Comparison of ENCODE assay signal across 7 cellular contexts in the genomic region with DNA sequence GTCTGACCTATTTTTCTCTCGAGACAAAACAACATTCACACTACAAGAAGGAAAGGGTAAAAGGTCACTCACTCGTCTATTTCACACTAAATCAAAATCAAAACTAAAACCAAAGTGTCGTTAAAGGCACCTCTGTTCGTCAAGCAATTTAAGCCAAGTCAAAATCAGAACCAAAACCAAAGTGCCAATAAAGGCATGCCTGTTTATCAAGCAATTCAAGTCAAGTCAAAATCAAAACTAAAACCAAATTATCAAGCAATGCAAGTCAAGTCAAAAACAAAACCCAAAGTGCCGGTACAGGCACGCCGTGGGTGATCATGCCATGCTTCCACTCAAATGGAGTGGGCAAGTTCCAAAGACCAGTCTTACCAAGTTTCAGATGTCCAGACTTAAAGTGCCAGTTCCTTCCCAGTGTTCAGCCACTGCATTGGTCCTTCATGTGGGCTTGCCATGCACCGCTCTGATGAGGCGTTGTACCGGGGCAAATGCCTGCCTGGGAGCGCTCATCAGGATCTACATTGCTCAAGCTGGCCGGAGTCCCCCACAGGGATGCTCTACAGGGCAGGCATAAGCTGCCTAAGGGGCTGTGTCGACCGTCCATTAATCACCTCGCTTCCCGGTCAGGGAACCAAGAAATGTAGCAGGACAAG. TPM values are rescaled to one million over a fixed set of nuclear protein-coding genes. Genes with fewer than 3 reads are reported as not detected.
DNase-seq lines count a peak whose midpoint lies in the region; ATAC-seq, FAIRE-seq and TF ChIP-seq lines count a peak whose summit lies in the region.
"Not testable (repeated sequence)": the region's sequence is repeated elsewhere in the genome, so short reads cannot be mapped to it uniquely, and the experiment has no call there.

No MANE protein-coding gene starts in this region.

- H3K4me3 Mint-ChIP-seq in activated CD4-positive, alpha-beta T cell treated with anti-CD3 and anti-CD28 coated beads, Interleukin-2, amount 10 ng/mL, durations not matched to agents 24 days and 14 days, result peak overlapping the region; percentile 70
- H3K4me3 Mint-ChIP-seq in natural killer cell treated with Interleukin-12 subunit alpha and Interleukin-12 subunit beta and Interleukin-15 and Interleukin-18, amount 100 ng/mL, for 72 hours, result peak overlapping the region; percentile 76

- not testable (repeated sequence) for H3K36me3 Mint-ChIP-seq in activated CD4-positive, alpha-beta T cell treated with anti-CD3 and anti-CD28 coated beads, Interleukin-2, amount 10 ng/mL, durations not matched to agents 24 days and 14 days (ENCODE audit: low read depth); natural killer cell treated with Interleukin-12 subunit alpha and Interleukin-12 subunit beta and Interleukin-15 and Interleukin-18, amount 100 ng/mL, for 72 hours

- ATAC-seq in GM19351 (IDR thresholded peaks at IDR 0.05; ENCODE audit: unreplicated experiment), result peak; percentile 58
- peak; percentile 59 for ATAC-seq in HG03439 (IDR thresholded peaks at IDR 0.05; ENCODE audit: unreplicated experiment)
- ATAC-seq in natural killer cell treated with Interleukin-12 subunit alpha and Interleukin-12 subunit beta and Interleukin-15 and Interleukin-18, amount 100 ng/mL, for 72 hours, result peak; percentile 70 to 71

- not testable (repeated sequence) for DNase-seq in GM12892 (ENCODE audit: insufficient read length)
- DNase-seq in activated CD4-positive, alpha-beta T cell treated with anti-CD3 and anti-CD28 coated beads, Interleukin-2, amount 10 ng/mL, durations not matched to agents 24 days and 14 days, result peak; percentile 68
- peak; percentile 68 for DNase-seq in activated effector memory CD4-positive, alpha-beta T cell treated with anti-CD3 and anti-CD28 coated beads, Interleukin-2, amount 50 U/mL, for 16 hours
- DNase-seq in natural killer cell treated with Interleukin-12 subunit alpha and Interleukin-12 subunit beta and Interleukin-15 and Interleukin-18, amount 100 ng/mL, for 72 hours (ENCODE audit: low spot score), result peak; percentile 62

- intact Hi-C loops in activated CD4-positive, alpha-beta T cell treated with anti-CD3 and anti-CD28 coated beads, Interleukin-2, amount 10 ng/mL, durations not matched to agents 24 days and 14 days (cut with micrococcal nuclease), result not testable (repeated sequence)

- not testable (repeated sequence) for TF ChIP-seq POLR2A in GM12892 (IDR thresholded peaks at IDR 0.05; ENCODE audit: low read depth, low read length)

- H3K27me3 Mint-ChIP-seq in activated CD4-positive, alpha-beta T cell treated with anti-CD3 and anti-CD28 coated beads, Interleukin-2, amount 10 ng/mL, durations not matched to agents 24 days and 14 days; natural killer cell treated with Interleukin-12 subunit alpha and Interleukin-12 subunit beta and Interleukin-15 and Interleukin-18, amount 100 ng/mL, for 72 hours: not testable (repeated sequence)

- H3K4me1 Mint-ChIP-seq in activated CD4-positive, alpha-beta T cell treated with anti-CD3 and anti-CD28 coated beads, Interleukin-2, amount 10 ng/mL, durations not matched to agents 24 days and 14 days, result peaks cover 13% of the 10 kb centered on the region
- H3K4me1 Mint-ChIP-seq in natural killer cell treated with Interleukin-12 subunit alpha and Interleukin-12 subunit beta and Interleukin-15 and Interleukin-18, amount 100 ng/mL, for 72 hours (ENCODE audit: low read depth in 2 of 2), result peaks cover 15 to 18% of the 10 kb centered on the region in 2 donors

- H3K27ac Mint-ChIP-seq in activated CD4-positive, alpha-beta T cell treated with anti-CD3 and anti-CD28 coated beads, Interleukin-2, amount 10 ng/mL, durations not matched to agents 24 days and 14 days, result peak overlapping the region; percentile 81
- peak overlapping the region; percentile 72 to 78 for H3K27ac Mint-ChIP-seq in natural killer cell treated with Interleukin-12 subunit alpha and Interleukin-12 subunit beta and Interleukin-15 and Interleukin-18, amount 100 ng/mL, for 72 hours

- peak; percentile 17 for FAIRE-seq in GM12892 (lab: Jason Lieb, UNC)
- peak; percentile 57 for FAIRE-seq in colon (lab: Jason Lieb, UNC)

- not testable (repeated sequence) for H3K9me3 Mint-ChIP-seq in activated CD4-positive, alpha-beta T cell treated with anti-CD3 and anti-CD28 coated beads, Interleukin-2, amount 10 ng/mL, durations not matched to agents 24 days and 14 days; natural killer cell treated with Interleukin-12 subunit alpha and Interleukin-12 subunit beta and Interleukin-15 and Interleukin-18, amount 100 ng/mL, for 72 hours

RNA-seq across cellular contexts. Expression of a gene that starts 55.1 kb away (rescaled TPM):
- polyA plus RNA-seq in GM12892 (2012; ENCODE audit: missing spikeins), result 236 TPM
- 324 and 334 TPM in 2 replicates for total RNA-seq in activated CD4-positive, alpha-beta T cell treated with anti-CD3 and anti-CD28 coated beads, Interleukin-2, amount 10 ng/mL, durations not matched to agents 24 days and 14 days
- 100 to 1,000 TPM; 170 to 211 TPM for total RNA-seq in natural killer cell treated with Interleukin-12 subunit alpha and Interleukin-12 subunit beta and Interleukin-15 and Interleukin-18, amount 100 ng/mL, for 72 hours
